14 cellular contexts compared by ENCODE assay signal in the genomic region with DNA sequence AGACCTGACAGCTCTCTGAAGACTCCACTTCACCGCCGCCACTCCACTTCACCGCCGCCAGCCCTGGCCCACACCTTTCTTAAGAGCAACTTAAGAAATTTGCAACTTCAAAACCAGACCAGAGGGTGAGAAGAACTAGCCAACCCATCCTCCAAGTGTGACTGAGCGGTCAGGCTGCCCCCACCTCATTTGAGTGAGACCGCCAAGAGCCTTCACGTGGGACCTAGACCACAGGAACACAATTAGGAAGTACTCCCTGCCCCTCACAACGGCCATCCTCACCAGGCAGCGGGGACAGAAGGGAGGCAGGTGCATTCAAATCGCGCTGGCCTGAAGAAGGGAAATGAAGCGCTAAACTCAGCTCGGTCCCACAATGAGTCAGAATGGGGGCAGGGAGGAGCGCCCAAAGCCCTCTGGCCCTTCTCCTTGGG.
DNase-seq lines count a peak whose midpoint lies in the region; ATAC-seq, FAIRE-seq and TF ChIP-seq lines count a peak whose summit lies in the region.
"Had no signal": no experiment of that assay in that cellular context is flagged by ENCODE, and none has a peak within 500 bp of the region (broad histone marks: within the 10 kb centered on the region; RNA-seq: fewer than 3 reads in every experiment).

No MANE protein-coding gene starts in this region.

- H3K9me3 ChIP-seq in GM12878 (replicated peaks; ENCODE audit: control insufficient read depth, insufficient read depth, low read length) (no peaks in the 10 kb centered on the region; the same call in 2 of the 3 replicates), T-helper 17 cell (ENCODE audit: control insufficient read depth, low read length, poor library complexity, severe bottlenecking) (no peaks in the 10 kb centered on the region)
- H3K9me3 ChIP-seq: tibial artery had no signal

- H3K4me1 Mint-ChIP-seq in T-helper 17 cell = no peaks in the 10 kb centered on the region

- no peak overlapping the region for H2AFZ ChIP-seq in GM12878 (ENCODE audit: control insufficient read depth, low read depth, low read length)

- H3K36me3 ChIP-seq in GM12878 (ENCODE audit: control insufficient read depth in 2 of 2, insufficient read depth in 2 of 2, low read length in 1 of 2) = no peaks in the 10 kb centered on the region
- H3K36me3 ChIP-seq: tibial artery had no signal

- peak overlapping the region; percentile 40; the same call in 1 of the 2 replicates for H3K4me2 ChIP-seq in GM12878 (ENCODE audit: control insufficient read depth, insufficient read depth)

- DNase-seq in GM18507 (ENCODE audit: extremely low spot score, insufficient read length, low read depth) (no peak), GM12878 (ENCODE audit: low read depth, low spot score) (peak; percentile 5), GF-D8 (lab: John Stamatoyannopoulos, UW) (no peak), NCI-H748 (lab: John Stamatoyannopoulos, UW; ENCODE audit: unreplicated experiment) (no peak), T-helper 17 cell (no peak), NCI-H1436 (lab: John Stamatoyannopoulos, UW) (no peak)
- DNase-seq: activated CD4-positive, alpha-beta memory T cell treated with anti-CD3 and anti-CD28 coated beads for 36 hours; activated naive CD4-positive, alpha-beta T cell treated with anti-CD3 and anti-CD28 coated beads, Interleukin-2, amount 50 U/mL, for 16 hours; NCI-H1105; tibial artery had no signal

- in situ Hi-C loops in GM12878 (cut with MboI) = no loop called here

- FAIRE-seq in GM18507 (lab: Jason Lieb, UNC) = peak; percentile 78
- peak; percentile 89 for FAIRE-seq in GM12878 (lab: Jason Lieb, UNC)

- no peak for TF ChIP-seq POLR2A in GM12878 (IDR thresholded peaks at IDR 0.05; ENCODE audit: low read depth, low read length)

- POLR2A ChIA-PET in GM12878 (lab: Charles Lee) = interaction anchor here (1.2 kb wide), 1 partner anchor 16 kb away, joined by 3 read pairs; no protein-coding TSS in a partner anchor

- no peak overlapping the region for H3K4me3 Mint-ChIP-seq in T-helper 17 cell
- H3K4me3 Mint-ChIP-seq: activated CD4-positive, alpha-beta memory T cell treated with anti-CD3 and anti-CD28 coated beads for 36 hours had no signal

- H3K4me1 ChIP-seq in GM12878 (ENCODE audit: control insufficient read depth, insufficient read depth, low read length) = peaks cover 16% of the 10 kb centered on the region

- TF ChIP-seq CTCF in GM12878 (IDR thresholded peaks at IDR 0.05 in 2 of 3, conservative IDR thresholded peaks at IDR 0.05 in 1 of 3; ENCODE audit: control insufficient read depth in 2 of 3, extremely low read depth in 1 of 3, insufficient read depth in 1 of 3, low read depth in 3 of 3, low read length in 3 of 3) = no peak

- RAD21 ChIA-PET in GM12878 (lab: Charles Lee; ENCODE audit: unreplicated experiment) = interaction anchor here (0.8 to 1.4 kb wide), 3 partner anchors 33 to 157 kb away, joined by 4 to 5 read pairs (median 4); partner anchors contain the start of gene BCL6

- CTCF ChIA-PET in GM12878 (lab: Yijun Ruan, JAX) = interaction anchor here (0.6 to 1.3 kb wide), 3 partner anchors 26 to 163 kb away, joined by 3 read pairs; no protein-coding TSS in a partner anchor

- TF ChIP-seq RAD21 in GM12878 (IDR thresholded peaks at IDR 0.05; ENCODE audit: insufficient read depth, low read depth, low read length) = 0 out of 2 replicates have a peak, but pooled peaks have one; percentile 3

- H3K27ac ChIP-seq in GM12878 (ENCODE audit: control insufficient read depth, insufficient read depth) = no peak overlapping the region
- H3K27ac ChIP-seq: tibial artery had no signal

- no peaks in the 10 kb centered on the region for H3K79me2 ChIP-seq in GM12878 (ENCODE audit: control insufficient read depth, insufficient read depth, low read length)

- ATAC-seq in GM21619 (IDR thresholded peaks at IDR 0.05; ENCODE audit: unreplicated experiment) = peak; percentile 81
- peak; percentile 70 for ATAC-seq in HG03175 (IDR thresholded peaks at IDR 0.05; ENCODE audit: unreplicated experiment)
- ATAC-seq in GM12878 = peak; percentile 82
- no peak for ATAC-seq in T-helper 17 cell
- ATAC-seq: esophagus mucosa, sciatic nerve had no signal

- H3K9ac ChIP-seq in GM12878 (ENCODE audit: control insufficient read depth, insufficient read depth, low read length) = no peak overlapping the region

- SMC1A ChIA-PET in GM12878 (lab: Charles Lee; ENCODE audit: uncharacterized antibody, unreplicated experiment) = interaction anchor here (0.9 to 3.0 kb wide), 7 partner anchors 14 to 155 kb away, joined by 3 to 11 read pairs (median 5); no protein-coding TSS in a partner anchor

- 3% methylated on average over 14 of the region's 14 CpGs for WGBS in GM12878 (ENCODE audit: insufficient coverage, insufficient replicate concordance, low lambda C conversion rate, missing lambda C conversion rate)

- TF ChIP-seq EP300 in GM12878 (IDR thresholded peaks at IDR 0.05; ENCODE audit: borderline replicate concordance in 1 of 2, control insufficient read depth in 1 of 2, low read depth in 2 of 2, low read length in 2 of 2) = peak in 1 of 2 experiments; percentile 46; a peak in 1 of 4 replicates

- intact Hi-C loops in GM12878 (cut with micrococcal nuclease; ENCODE audit: unreplicated experiment) = loop anchor here (5.0 kb wide), 1 partner anchor 155 kb away; the partner anchor contains the start of gene BCL6

- peaks cover 4 to 25% of the 10 kb centered on the region in 2 experiments for H3K27me3 ChIP-seq in GM12878 (replicated peaks in 1 of 2; ENCODE audit: control insufficient read depth in 2 of 2, insufficient read depth in 2 of 2, low read length in 1 of 2)
- H3K27me3 ChIP-seq: tibial artery had no signal

- no peak overlapping the region for H3K4me3 ChIP-seq in GM12878
- H3K4me3 ChIP-seq: tibial artery had no signal

- no TSS peak for BruUV-seq in GM12878 (replicated peaks; lab: Mats Ljungman, UMichigan)

- H3K27me3 Mint-ChIP-seq in T-helper 17 cell = no peaks in the 10 kb centered on the region
- H3K27me3 Mint-ChIP-seq: activated CD4-positive, alpha-beta memory T cell treated with anti-CD3 and anti-CD28 coated beads for 36 hours had no signal

- H3K27ac Mint-ChIP-seq in T-helper 17 cell = no peak overlapping the region
- H3K27ac Mint-ChIP-seq: activated CD4-positive, alpha-beta memory T cell treated with anti-CD3 and anti-CD28 coated beads for 36 hours had no signal

- H4K20me1 ChIP-seq in GM12878 (ENCODE audit: control insufficient read depth, insufficient read depth) = peaks cover 2% of the 10 kb centered on the region; the same call in 1 of the 2 replicates

- H3K36me3 Mint-ChIP-seq in T-helper 17 cell (ENCODE audit: low read depth) = no peaks in the 10 kb centered on the region
- H3K36me3 Mint-ChIP-seq: activated CD4-positive, alpha-beta memory T cell treated with anti-CD3 and anti-CD28 coated beads for 36 hours had no signal

TF ChIP-seq in GM12878, 131 proteins besides CTCF, POLR2A, EP300 and RAD21 (continues in another document):
- TF ChIP-seq E2F4 (IDR thresholded peaks at IDR 0.05; ENCODE audit: low read depth, low read length) (no peak), PAX5 (IDR thresholded peaks at IDR 0.05; ENCODE audit: borderline replicate concordance, low read depth, low read length) (0 out of 2 replicates have a peak, but pooled peaks have one; percentile 10), TCF7 (IDR thresholded peaks at IDR 0.05; ENCODE audit: borderline replicate concordance) (no peak), SUPT20H (IDR thresholded peaks at IDR 0.05; ENCODE audit: borderline replicate concordance, control insufficient read depth, low read depth, low read length) (no peak), BHLHE40 (IDR thresholded peaks at IDR 0.05; ENCODE audit: borderline replicate concordance in 1 of 2, low read depth in 2 of 2, low read length in 1 of 2) (peak; percentile 46 to 86; a peak in 3 of 4 replicates), YY1 (IDR thresholded peaks at IDR 0.05; ENCODE audit: low read depth, low read length) (no peak), LARP7 (IDR thresholded peaks at IDR 0.05) (no peak), RUNX3 (IDR thresholded peaks at IDR 0.05; ENCODE audit: low read length) (peak; percentile 76), SPI1 (IDR thresholded peaks at IDR 0.05; ENCODE audit: borderline replicate concordance, insufficient read depth, low read depth, low read length) (no peak), SMARCA5 (IDR thresholded peaks at IDR 0.05) (no peak), ZNF217 (IDR thresholded peaks at IDR 0.05) (0 out of 2 replicates have a peak, but pooled peaks have one; percentile 37), NFIC (IDR thresholded peaks at IDR 0.05; ENCODE audit: low read depth, low read length) (peak; percentile 14; the same call in 1 of the 2 replicates), KDM1A (IDR thresholded peaks at IDR 0.05; ENCODE audit: borderline replicate concordance) (no peak), SMC3 (IDR thresholded peaks at IDR 0.05; ENCODE audit: borderline replicate concordance, low read length) (no peak), CBX5 (IDR thresholded peaks at IDR 0.05; ENCODE audit: low read depth) (no peak), E4F1 (IDR thresholded peaks at IDR 0.05; ENCODE audit: borderline replicate concordance, partially characterized antibody) (no peak)
